ENCODE assay signal across 9 cellular contexts in the genomic region with DNA sequence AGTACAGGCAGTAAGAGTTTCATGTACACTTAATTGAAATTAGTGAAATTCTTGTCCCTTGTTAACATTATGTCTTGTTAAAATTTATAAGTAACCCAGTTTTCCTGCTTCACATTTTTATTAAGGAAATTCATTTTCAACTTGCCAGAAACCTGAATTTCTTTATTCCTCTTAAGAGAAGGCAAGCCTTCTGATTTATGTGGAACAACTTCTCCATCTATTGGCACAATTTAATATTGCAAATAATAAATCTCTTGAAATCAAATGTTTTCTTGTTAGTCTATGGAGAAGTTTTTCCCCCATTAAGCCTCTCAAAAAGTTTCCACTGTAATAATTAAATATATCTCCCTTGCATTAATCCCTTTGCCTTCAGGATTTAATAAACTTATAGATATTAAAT. TPM values are rescaled to one million over a fixed set of nuclear protein-coding genes. Genes with fewer than 3 reads are reported as not detected.
DNase-seq lines count a peak whose midpoint lies in the region; ATAC-seq and TF ChIP-seq lines count a peak whose summit lies in the region.
"Had no signal": no experiment of that assay in that cellular context is flagged by ENCODE, and none has a peak within 500 bp of the region (broad histone marks: within the 10 kb centered on the region; RNA-seq: fewer than 3 reads in every experiment).

No MANE protein-coding gene starts in this region.

- H3K36me3 Mint-ChIP-seq in activated CD8-positive, alpha-beta memory T cell treated with anti-CD3 and anti-CD28 coated beads, Interleukin-2, amount 10 ng/mL, durations not matched to agents 7 days and 5 days = no peaks in the 10 kb centered on the region

- H3K4me3 ChIP-seq in cardiac fibroblast (replicated peaks in 1 of 2; ENCODE audit: low read depth in 2 of 2, low read length in 2 of 2) = no peak overlapping the region

- H3K27ac Mint-ChIP-seq in activated CD8-positive, alpha-beta memory T cell treated with anti-CD3 and anti-CD28 coated beads, Interleukin-2, amount 10 ng/mL, durations not matched to agents 7 days and 5 days = no peak overlapping the region
- H3K27ac Mint-ChIP-seq: activated T-helper 2 cell treated with anti-CD3 and anti-CD28 coated beads, Interferon-gamma antibody, Interleukin-2, Interleukin-4, amounts not matched to agents 10 μg/mL and 5 μg/mL and 100 μg/mL, durations not matched to agents 14 hours and 24 hours and 36 hours had no signal

- H3K4me1 Mint-ChIP-seq in activated CD8-positive, alpha-beta memory T cell treated with anti-CD3 and anti-CD28 coated beads, Interleukin-2, amount 10 ng/mL, durations not matched to agents 7 days and 5 days = no peaks in the 10 kb centered on the region

- H3K27me3 Mint-ChIP-seq in activated CD8-positive, alpha-beta memory T cell treated with anti-CD3 and anti-CD28 coated beads, Interleukin-2, amount 10 ng/mL, durations not matched to agents 7 days and 5 days = no peaks in the 10 kb centered on the region

- CTCF ChIA-PET in activated CD8-positive, alpha-beta memory T cell treated with anti-CD3 and anti-CD28 coated beads, Interleukin-2, amount 10 ng/mL, durations not matched to agents 7 days and 5 days (lab: Charles Lee) = no interaction called here

- ATAC-seq in activated CD8-positive, alpha-beta memory T cell treated with anti-CD3 and anti-CD28 coated beads, Interleukin-2, amount 10 ng/mL, durations not matched to agents 7 days and 5 days = no peak
- no peak for ATAC-seq in GM21360 (IDR thresholded peaks at IDR 0.05; ENCODE audit: unreplicated experiment)
- no peak for ATAC-seq in GM19324 (IDR thresholded peaks at IDR 0.05; ENCODE audit: low FRiP score, unreplicated experiment)

- no peaks in the 10 kb centered on the region for H3K9me3 Mint-ChIP-seq in activated CD8-positive, alpha-beta memory T cell treated with anti-CD3 and anti-CD28 coated beads, Interleukin-2, amount 10 ng/mL, durations not matched to agents 7 days and 5 days (ENCODE audit: low read depth)
- H3K9me3 Mint-ChIP-seq: activated T-helper 2 cell treated with anti-CD3 and anti-CD28 coated beads, Interferon-gamma antibody, Interleukin-2, Interleukin-4, amounts not matched to agents 10 μg/mL and 5 μg/mL and 100 μg/mL, durations not matched to agents 14 hours and 24 hours and 36 hours had no signal

- peak; percentile 7 for TF ChIP-seq CTCF in cardiac fibroblast (IDR thresholded peaks at IDR 0.05; ENCODE audit: low read depth, low read length)

- H3K4me3 Mint-ChIP-seq in activated CD8-positive, alpha-beta memory T cell treated with anti-CD3 and anti-CD28 coated beads, Interleukin-2, amount 10 ng/mL, durations not matched to agents 7 days and 5 days = no peak overlapping the region

- peak; percentile 65 for DNase-seq in DMS 273 (lab: John Stamatoyannopoulos, UW; ENCODE audit: unreplicated experiment)
- DNase-seq in DMS 273 treated with DMSO at 0.1 percent for 48 hours (lab: John Stamatoyannopoulos, UW) = no peak
- DNase-seq in NCI-H1694 treated with DMSO at 0.1 percent for 48 hours (lab: John Stamatoyannopoulos, UW) = peak; percentile 63
- DNase-seq in cardiac fibroblast (ENCODE audit: low read depth in 2 of 2) = peak; percentile 50
- DNase-seq in pons (ENCODE audit: low spot score) = peak; percentile 54
- DNase-seq in activated CD8-positive, alpha-beta memory T cell treated with anti-CD3 and anti-CD28 coated beads, Interleukin-2, amount 10 ng/mL, durations not matched to agents 7 days and 5 days = no peak

RNA-seq across cellular contexts. Expression of gene ACO1, which starts 33.8 kb away (rescaled TPM):
- 1 to 10 TPM; 7.0 to 9.9 TPM for total RNA-seq in activated CD8-positive, alpha-beta memory T cell treated with anti-CD3 and anti-CD28 coated beads, Interleukin-2, amount 10 ng/mL, durations not matched to agents 7 days and 5 days

Comparison
In these comparisons a context has a peak if more than half of its experiments do, and no peak if none do; other contexts are left out.
1. DNase-seq: peak in DMS 273 (single experiment), NCI-H1694 treated with DMSO at 0.1 percent for 48 hours (single experiment), cardiac fibroblast (2 of 2) and pons (single experiment); none in DMS 273 treated with DMSO at 0.1 percent for 48 hours (single experiment) and activated CD8-positive, alpha-beta memory T cell treated with anti-CD3 and anti-CD28 coated beads, Interleukin-2, amount 10 ng/mL, durations not matched to agents 7 days and 5 days (single experiment).